ENCODE assay signal across 8 cellular contexts in the genomic region with DNA sequence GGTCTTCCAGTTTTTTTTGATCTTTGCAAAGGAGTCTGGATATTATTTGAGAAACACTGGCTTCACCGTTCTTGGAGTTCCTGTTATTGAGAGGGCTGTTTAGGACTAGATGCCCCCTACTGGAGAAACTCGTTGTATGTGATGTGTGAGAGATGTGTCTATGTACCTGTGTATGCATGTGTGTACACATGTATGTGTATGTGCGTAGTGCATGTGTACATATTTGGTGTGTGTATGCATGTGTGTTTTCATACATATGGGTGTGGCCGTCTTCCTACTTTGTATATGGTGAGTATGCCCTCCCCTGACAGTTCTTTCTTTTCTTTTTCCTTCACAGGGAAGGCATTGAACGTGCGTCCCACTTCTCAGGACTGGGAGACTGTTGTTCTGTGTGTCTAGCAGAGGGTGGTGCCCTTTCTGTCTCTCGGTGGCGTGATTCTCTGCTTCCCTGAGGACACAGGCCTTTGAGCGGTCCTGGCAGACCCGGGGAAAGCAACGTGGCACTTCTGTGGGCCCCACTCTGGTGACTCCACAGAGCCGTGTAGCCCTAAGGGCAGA. TPM values are rescaled to one million over a fixed set of nuclear protein-coding genes. Genes with fewer than 3 reads are reported as not detected.
DNase-seq lines count a peak whose midpoint lies in the region; ATAC-seq lines count a peak whose summit lies in the region.

No MANE protein-coding gene starts in this region.

- no peaks in the 10 kb centered on the region for H3K9me3 ChIP-seq in CD4-positive, CD25-positive, alpha-beta regulatory T cell (ENCODE audit: control insufficient read depth in 2 of 2, low read length in 2 of 2)

- DNase-seq in CD4-positive, CD25-positive, alpha-beta regulatory T cell, result peak in 2 of 3 donors; percentile 72 to 87
- DNase-seq in Kasumi-1 (lab: John Stamatoyannopoulos, UW), result peak; percentile 98 to 99
- DNase-seq in SK-N-DZ (ENCODE audit: low spot score), result peak; percentile 82
- DNase-seq in epidermal melanocyte (ENCODE audit: insufficient read length, low spot score), result peak; percentile 68
- peak in 7 of 10 donors; percentile 35 to 76 (median 63) for DNase-seq in naive thymus-derived CD8-positive, alpha-beta T cell

- H3K36me3 Mint-ChIP-seq in CD4-positive, CD25-positive, alpha-beta regulatory T cell, result no peaks in the 10 kb centered on the region
- no peaks in the 10 kb centered on the region for H3K36me3 Mint-ChIP-seq in naive thymus-derived CD8-positive, alpha-beta T cell

- POLR2A ChIA-PET in naive thymus-derived CD8-positive, alpha-beta T cell (lab: Charles Lee), result interaction anchor here (1.5 kb wide), 1 partner anchor 66 kb away, joined by 3 read pairs; no protein-coding TSS in a partner anchor

- H3K4me1 ChIP-seq in CD4-positive, CD25-positive, alpha-beta regulatory T cell (ENCODE audit: control insufficient read depth, insufficient read depth, low read length, poor library complexity, severe bottlenecking), result no peaks in the 10 kb centered on the region

- no peaks in the 10 kb centered on the region for H3K27me3 ChIP-seq in CD4-positive, CD25-positive, alpha-beta regulatory T cell (ENCODE audit: control insufficient read depth, insufficient read depth, low read length)

- ATAC-seq in CD4-positive, CD25-positive, alpha-beta regulatory T cell (ENCODE audit: low read depth in 2 of 2), result peak; percentile 77 to 81
- peak; percentile 69 for ATAC-seq in GM18498 (IDR thresholded peaks at IDR 0.05; ENCODE audit: unreplicated experiment)
- peak; percentile 83 to 92 for ATAC-seq in naive thymus-derived CD8-positive, alpha-beta T cell
- no peak for ATAC-seq in HG03095 (IDR thresholded peaks at IDR 0.05; ENCODE audit: unreplicated experiment)
- ATAC-seq in GM19035 (IDR thresholded peaks at IDR 0.05; ENCODE audit: unreplicated experiment), result no peak

- no peak overlapping the region for H3K27ac ChIP-seq in CD4-positive, CD25-positive, alpha-beta regulatory T cell (ENCODE audit: insufficient read depth, low read length, poor library complexity, severe bottlenecking)

- H3K4me3 Mint-ChIP-seq in CD4-positive, CD25-positive, alpha-beta regulatory T cell, result no peak overlapping the region
- no peak overlapping the region for H3K4me3 Mint-ChIP-seq in naive thymus-derived CD8-positive, alpha-beta T cell

- no peaks in the 10 kb centered on the region for H3K27me3 Mint-ChIP-seq in CD4-positive, CD25-positive, alpha-beta regulatory T cell
- peaks cover 0 to 2% (median 0%) of the 10 kb centered on the region in 5 donors for H3K27me3 Mint-ChIP-seq in naive thymus-derived CD8-positive, alpha-beta T cell

- H3K4me3 ChIP-seq in CD4-positive, CD25-positive, alpha-beta regulatory T cell (ENCODE audit: low read depth, low read length), result no peak overlapping the region

- H3K36me3 ChIP-seq in CD4-positive, CD25-positive, alpha-beta regulatory T cell (ENCODE audit: control insufficient read depth, insufficient read depth, low read length), result no peaks in the 10 kb centered on the region

- H3K27ac Mint-ChIP-seq in CD4-positive, CD25-positive, alpha-beta regulatory T cell, result peak overlapping the region in 1 of 3 donors; percentile 39
- peak overlapping the region in 1 of 10 donors; percentile 32 for H3K27ac Mint-ChIP-seq in naive thymus-derived CD8-positive, alpha-beta T cell

- peaks cover 0 to 11% (median 9%) of the 10 kb centered on the region in 4 donors for H3K4me1 Mint-ChIP-seq in CD4-positive, CD25-positive, alpha-beta regulatory T cell
- H3K4me1 Mint-ChIP-seq in naive thymus-derived CD8-positive, alpha-beta T cell, result peaks cover 4 to 9% (median 5%) of the 10 kb centered on the region in 4 donors

- no peaks in the 10 kb centered on the region for H3K9me3 Mint-ChIP-seq in CD4-positive, CD25-positive, alpha-beta regulatory T cell
- no peaks in the 10 kb centered on the region for H3K9me3 Mint-ChIP-seq in naive thymus-derived CD8-positive, alpha-beta T cell

RNA-seq across cellular contexts. Expression of gene CALHM3, which starts 3.0 kb away (rescaled TPM):
- total RNA-seq in CD4-positive, CD25-positive, alpha-beta regulatory T cell, result not detected
- not detected for polyA plus RNA-seq in CD4-positive, CD25-positive, alpha-beta regulatory T cell
- not detected in 2 replicates for polyA plus RNA-seq in SK-N-DZ (2014; cell fraction: cytosol; rRNA removed)
- polyA plus RNA-seq in SK-N-DZ (2014; cell fraction: nucleus; rRNA removed), result not detected in 2 replicates
- not detected for total RNA-seq in naive thymus-derived CD8-positive, alpha-beta T cell
- polyA plus RNA-seq in naive thymus-derived CD8-positive, alpha-beta T cell, result not detected

RNA-seq across cellular contexts. Expression of gene NEURL1, which starts 11.5 kb away (rescaled TPM):
- total RNA-seq in CD4-positive, CD25-positive, alpha-beta regulatory T cell, result 1.1 TPM
- under 1 TPM; 0.29 to 0.87 (median 0.54) TPM for polyA plus RNA-seq in CD4-positive, CD25-positive, alpha-beta regulatory T cell
- 22.5 and 26.9 TPM in 2 replicates for polyA plus RNA-seq in SK-N-DZ (2014; cell fraction: cytosol; rRNA removed)
- polyA plus RNA-seq in SK-N-DZ (2014; cell fraction: nucleus; rRNA removed), result 44.3 and 46.5 TPM in 2 replicates
- total RNA-seq in naive thymus-derived CD8-positive, alpha-beta T cell, result 1 to 10 TPM; 1.2 to 1.3 TPM
- polyA plus RNA-seq in naive thymus-derived CD8-positive, alpha-beta T cell, result under 1 TPM; 0.17 to 0.73 (median 0.72) TPM

RNA-seq across cellular contexts. Expression of gene CALHM1, which starts 23.4 kb away (rescaled TPM):
- not detected for total RNA-seq in CD4-positive, CD25-positive, alpha-beta regulatory T cell
- polyA plus RNA-seq in CD4-positive, CD25-positive, alpha-beta regulatory T cell, result not detected
- 0.12 and 0.23 TPM in 2 replicates for polyA plus RNA-seq in SK-N-DZ (2014; cell fraction: cytosol; rRNA removed)
- polyA plus RNA-seq in SK-N-DZ (2014; cell fraction: nucleus; rRNA removed), result 0.18 TPM in 1 of 2 replicates, not detected in the other
- not detected for total RNA-seq in naive thymus-derived CD8-positive, alpha-beta T cell
- under 1 TPM in 1 of 3 donors, not detected in 2; 0.05 TPM for polyA plus RNA-seq in naive thymus-derived CD8-positive, alpha-beta T cell

RNA-seq across cellular contexts. Expression of gene CALHM2, which starts 29.9 kb away (rescaled TPM):
- 26.1 TPM for total RNA-seq in CD4-positive, CD25-positive, alpha-beta regulatory T cell
- 10 to 100 TPM; 33.5 to 72.4 (median 50.0) TPM for polyA plus RNA-seq in CD4-positive, CD25-positive, alpha-beta regulatory T cell
- 8.1 and 12.4 TPM in 2 replicates for polyA plus RNA-seq in SK-N-DZ (2014; cell fraction: cytosol; rRNA removed)
- 9.7 and 12.7 TPM in 2 replicates for polyA plus RNA-seq in SK-N-DZ (2014; cell fraction: nucleus; rRNA removed)
- 10 to 100 TPM; 18.6 to 22.4 TPM for total RNA-seq in naive thymus-derived CD8-positive, alpha-beta T cell
- 10 to 100 TPM in 1 of 3 donors, 1 to 10 TPM in 2; 3.0 to 16.8 (median 5.8) TPM for polyA plus RNA-seq in naive thymus-derived CD8-positive, alpha-beta T cell

Comparison
In these comparisons a context has a peak if more than half of its experiments do, and no peak if none do; other contexts are left out.
1. ATAC-seq: peak in CD4-positive, CD25-positive, alpha-beta regulatory T cell (2 of 2), GM18498 (single experiment) and naive thymus-derived CD8-positive, alpha-beta T cell (2 of 2); none in HG03095 (single experiment) and GM19035 (single experiment).
2. Peak in every context shown above with its lines, with median percentiles within 50 percentile points of each other: DNase-seq.